Comparison of ENCODE assay signal across 1 cellular context in genomic region chr11:124672531-124673215, GRCh38.
TF ChIP-seq lines count a peak whose summit lies in the region.

No MANE protein-coding gene starts in this region.

TF ChIP-seq in neural cell, 6 proteins besides CTCF, POLR2A, EP300 and RAD21 (continued from another document):
- TF ChIP-seq REST (IDR thresholded peaks at IDR 0.05; ENCODE audit: borderline replicate concordance) (no peak), POLR2AphosphoS5 (IDR thresholded peaks at IDR 0.05) (no peak)
